In the genomic region with DNA sequence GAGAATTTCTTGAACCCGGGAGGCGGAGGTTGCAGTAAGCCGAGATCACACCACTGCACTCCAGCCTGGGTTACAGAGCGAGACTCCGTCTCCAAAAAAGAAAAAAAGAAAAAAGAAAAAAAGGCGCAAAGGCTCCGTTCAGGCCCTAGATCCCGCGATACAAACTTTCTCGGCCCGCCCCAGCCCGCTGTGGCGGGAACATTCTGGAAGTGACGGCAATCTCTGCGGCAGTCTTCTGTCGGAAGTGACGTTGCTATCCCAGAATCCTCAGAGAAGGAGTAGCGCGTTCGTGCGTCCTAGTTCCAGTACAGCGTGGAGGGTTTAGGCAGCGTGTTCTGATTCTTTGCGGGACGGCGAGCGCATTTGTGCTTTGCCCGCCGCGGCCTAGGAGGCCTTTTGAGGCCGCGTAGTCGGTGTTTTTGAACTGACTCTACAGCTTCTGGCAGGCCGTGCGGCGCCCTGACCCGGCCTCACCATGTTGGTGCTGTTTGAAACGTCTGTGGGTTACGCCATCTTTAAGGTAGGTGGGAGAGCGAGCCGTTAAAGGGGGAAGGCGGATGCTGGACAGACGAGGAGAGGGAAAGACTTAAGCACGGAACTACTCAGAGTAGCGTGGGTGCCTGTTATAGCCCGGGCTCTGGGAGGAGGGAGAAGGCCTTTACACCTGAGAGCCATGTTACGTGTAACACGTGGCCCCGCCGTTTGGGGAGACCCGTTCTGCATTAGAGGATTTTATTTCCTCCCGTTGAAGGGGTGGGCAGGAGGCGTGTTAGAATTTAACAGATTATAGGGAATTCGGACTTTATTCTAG, we compare ENCODE assay signal across 1 cellular context.
TF ChIP-seq lines count a peak whose summit lies in the region.

Gene NOP58 (plus strand): TSS at position 297 of the 811 bp plus-strand sequence. CDS start 179 bp downstream, at position 476.

TF ChIP-seq in K562, 482 proteins besides CTCF, POLR2A, EP300 and RAD21 (continued from another document and continues in another):
- TF ChIP-seq ZMIZ1 (IDR thresholded peaks at IDR 0.05; ENCODE audit: low read depth in 2 of 2, low read length in 2 of 2) (no peak), GTF3C2 (IDR thresholded peaks at IDR 0.05; ENCODE audit: borderline replicate concordance, extremely low read depth, insufficient read length) (no peak), CBFA2T3 (IDR thresholded peaks at IDR 0.05) (no peak), TARDBP (IDR thresholded peaks at IDR 0.05) (no peak), ZNF133 (CRISPR knock-in tag; IDR thresholded peaks at IDR 0.05) (no peak), TEAD4 (IDR thresholded peaks at IDR 0.05; ENCODE audit: low read length) (peak; percentile 48), TEAD4 (CRISPR knock-in tag; IDR thresholded peaks at IDR 0.05; ENCODE audit: borderline replicate concordance) (no peak), ZNF347 (CRISPR knock-in tag; IDR thresholded peaks at IDR 0.05; ENCODE audit: low read depth) (no peak), ZNF518B (CRISPR knock-in tag; IDR thresholded peaks at IDR 0.05) (no peak), E2F1 (CRISPR knock-in tag; IDR thresholded peaks at IDR 0.05) (peak; percentile 94), NFATC3 (IDR thresholded peaks at IDR 0.05) (no peak), ELF4 (CRISPR knock-in tag; IDR thresholded peaks at IDR 0.05) (no peak), MBD2 (IDR thresholded peaks at IDR 0.05; ENCODE audit: borderline replicate concordance, low read depth) (peak; percentile 75; the same call in 1 of the 2 replicates), RBM15 (IDR thresholded peaks at IDR 0.05; ENCODE audit: insufficient read depth, low read length) (no peak), ETV1 (tag; conservative IDR thresholded peaks at IDR 0.05; ENCODE audit: low read depth) (no peak), NR2C1 (IDR thresholded peaks at IDR 0.05) (no peak), NR2C1 (tag; IDR thresholded peaks at IDR 0.05) (no peak), SPI1 (IDR thresholded peaks at IDR 0.05; ENCODE audit: borderline replicate concordance, low read depth, low read length) (no peak), HOXB6 (CRISPR knock-in tag; IDR thresholded peaks at IDR 0.05; ENCODE audit: borderline replicate concordance) (no peak), HLTF (IDR thresholded peaks at IDR 0.05) (no peak), PHB2 (IDR thresholded peaks at IDR 0.05; ENCODE audit: low read depth) (no peak), POLR3A (IDR thresholded peaks at IDR 0.05; ENCODE audit: borderline replicate concordance, extremely low read depth, insufficient read depth, insufficient read length) (no peak), ZNF583 (CRISPR knock-in tag; IDR thresholded peaks at IDR 0.05) (0 out of 2 replicates have a peak, but pooled peaks have one; percentile 25), PATZ1 (CRISPR knock-in tag; IDR thresholded peaks at IDR 0.05; ENCODE audit: borderline replicate concordance) (no peak), SRSF1 (IDR thresholded peaks at IDR 0.05; ENCODE audit: low read depth, low read length) (no peak), NCOA2 (IDR thresholded peaks at IDR 0.05; ENCODE audit: partially characterized antibody in 2 of 2) (no peak)
- TF ChIP-seq, protein P1, sequence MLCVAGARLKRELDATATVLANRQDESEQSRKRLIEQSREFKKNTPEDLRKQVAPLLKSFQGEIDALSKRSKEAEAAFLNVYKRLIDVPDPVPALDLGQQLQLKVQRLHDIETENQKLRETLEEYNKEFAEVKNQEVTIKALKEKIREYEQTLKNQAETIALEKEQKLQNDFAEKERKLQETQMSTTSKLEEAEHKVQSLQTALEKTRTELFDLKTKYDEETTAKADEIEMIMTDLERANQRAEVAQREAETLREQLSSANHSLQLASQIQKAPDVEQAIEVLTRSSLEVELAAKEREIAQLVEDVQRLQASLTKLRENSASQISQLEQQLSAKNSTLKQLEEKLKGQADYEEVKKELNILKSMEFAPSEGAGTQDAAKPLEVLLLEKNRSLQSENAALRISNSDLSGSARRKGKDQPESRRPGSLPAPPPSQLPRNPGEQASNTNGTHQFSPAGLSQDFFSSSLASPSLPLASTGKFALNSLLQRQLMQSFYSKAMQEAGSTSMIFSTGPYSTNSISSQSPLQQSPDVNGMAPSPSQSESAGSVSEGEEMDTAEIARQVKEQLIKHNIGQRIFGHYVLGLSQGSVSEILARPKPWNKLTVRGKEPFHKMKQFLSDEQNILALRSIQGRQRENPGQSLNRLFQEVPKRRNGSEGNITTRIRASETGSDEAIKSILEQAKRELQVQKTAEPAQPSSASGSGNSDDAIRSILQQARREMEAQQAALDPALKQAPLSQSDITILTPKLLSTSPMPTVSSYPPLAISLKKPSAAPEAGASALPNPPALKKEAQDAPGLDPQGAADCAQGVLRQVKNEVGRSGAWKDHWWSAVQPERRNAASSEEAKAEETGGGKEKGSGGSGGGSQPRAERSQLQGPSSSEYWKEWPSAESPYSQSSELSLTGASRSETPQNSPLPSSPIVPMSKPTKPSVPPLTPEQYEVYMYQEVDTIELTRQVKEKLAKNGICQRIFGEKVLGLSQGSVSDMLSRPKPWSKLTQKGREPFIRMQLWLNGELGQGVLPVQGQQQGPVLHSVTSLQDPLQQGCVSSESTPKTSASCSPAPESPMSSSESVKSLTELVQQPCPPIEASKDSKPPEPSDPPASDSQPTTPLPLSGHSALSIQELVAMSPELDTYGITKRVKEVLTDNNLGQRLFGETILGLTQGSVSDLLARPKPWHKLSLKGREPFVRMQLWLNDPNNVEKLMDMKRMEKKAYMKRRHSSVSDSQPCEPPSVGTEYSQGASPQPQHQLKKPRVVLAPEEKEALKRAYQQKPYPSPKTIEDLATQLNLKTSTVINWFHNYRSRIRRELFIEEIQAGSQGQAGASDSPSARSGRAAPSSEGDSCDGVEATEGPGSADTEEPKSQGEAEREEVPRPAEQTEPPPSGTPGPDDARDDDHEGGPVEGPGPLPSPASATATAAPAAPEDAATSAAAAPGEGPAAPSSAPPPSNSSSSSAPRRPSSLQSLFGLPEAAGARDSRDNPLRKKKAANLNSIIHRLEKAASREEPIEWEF (CRISPR knock-in tag; IDR thresholded peaks at IDR 0.05) = no peak
- TF ChIP-seq, protein P2, sequence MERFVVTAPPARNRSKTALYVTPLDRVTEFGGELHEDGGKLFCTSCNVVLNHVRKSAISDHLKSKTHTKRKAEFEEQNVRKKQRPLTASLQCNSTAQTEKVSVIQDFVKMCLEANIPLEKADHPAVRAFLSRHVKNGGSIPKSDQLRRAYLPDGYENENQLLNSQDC (CRISPR knock-in tag; IDR thresholded peaks at IDR 0.05) = no peak
- TF ChIP-seq, protein P3, sequence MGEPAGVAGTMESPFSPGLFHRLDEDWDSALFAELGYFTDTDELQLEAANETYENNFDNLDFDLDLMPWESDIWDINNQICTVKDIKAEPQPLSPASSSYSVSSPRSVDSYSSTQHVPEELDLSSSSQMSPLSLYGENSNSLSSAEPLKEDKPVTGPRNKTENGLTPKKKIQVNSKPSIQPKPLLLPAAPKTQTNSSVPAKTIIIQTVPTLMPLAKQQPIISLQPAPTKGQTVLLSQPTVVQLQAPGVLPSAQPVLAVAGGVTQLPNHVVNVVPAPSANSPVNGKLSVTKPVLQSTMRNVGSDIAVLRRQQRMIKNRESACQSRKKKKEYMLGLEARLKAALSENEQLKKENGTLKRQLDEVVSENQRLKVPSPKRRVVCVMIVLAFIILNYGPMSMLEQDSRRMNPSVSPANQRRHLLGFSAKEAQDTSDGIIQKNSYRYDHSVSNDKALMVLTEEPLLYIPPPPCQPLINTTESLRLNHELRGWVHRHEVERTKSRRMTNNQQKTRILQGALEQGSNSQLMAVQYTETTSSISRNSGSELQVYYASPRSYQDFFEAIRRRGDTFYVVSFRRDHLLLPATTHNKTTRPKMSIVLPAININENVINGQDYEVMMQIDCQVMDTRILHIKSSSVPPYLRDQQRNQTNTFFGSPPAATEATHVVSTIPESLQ (CRISPR knock-in tag; IDR thresholded peaks at IDR 0.05) = no peak
- TF ChIP-seq, protein P4, sequence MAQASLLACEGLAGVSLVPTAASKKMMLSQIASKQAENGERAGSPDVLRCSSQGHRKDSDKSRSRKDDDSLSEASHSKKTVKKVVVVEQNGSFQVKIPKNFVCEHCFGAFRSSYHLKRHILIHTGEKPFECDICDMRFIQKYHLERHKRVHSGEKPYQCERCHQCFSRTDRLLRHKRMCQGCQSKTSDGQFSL (CRISPR knock-in tag; IDR thresholded peaks at IDR 0.05) = no peak
- TF ChIP-seq, protein P4 (tag; IDR thresholded peaks at IDR 0.05) = no peak
